ENCODE assay signal across 8 cellular contexts in genomic region chr15:76932090-76932966, GRCh38. TPM values are rescaled to one million over a fixed set of nuclear protein-coding genes. Genes with fewer than 3 reads are reported as not detected.
DNase-seq lines count a peak whose midpoint lies in the region; ATAC-seq, FAIRE-seq and TF ChIP-seq lines count a peak whose summit lies in the region.

No MANE protein-coding gene starts in this region.

- H2BK20ac ChIP-seq in H1 (ENCODE audit: low read length) = no peak overlapping the region

- H3K4me3 ChIP-seq in left ventricle myocardium inferior (peak overlapping the region; percentile 82), H1 (ENCODE audit: extremely low read depth in 1 of 4, insufficient read depth in 2 of 4, low read depth in 3 of 4, low read length in 4 of 4) (peak overlapping the region; percentile 79 to 92 (median 86)), neuron (ENCODE audit: low read length) (peak overlapping the region; percentile 90)

- no peak for DNase-seq in left ventricle myocardium inferior
- no peak for DNase-seq in Right ventricle myocardium inferior (ENCODE audit: missing footprints)
- DNase-seq in RWPE1 (ENCODE audit: low spot score) = no peak
- DNase-seq in H1 (ENCODE audit: low read depth in 1 of 2, low spot score in 2 of 2) = no peak
- no peak for DNase-seq in NCI-H2029 (lab: John Stamatoyannopoulos, UW)
- no peak for DNase-seq in COR-L47 (lab: John Stamatoyannopoulos, UW)

- H3K36me3 ChIP-seq in left ventricle myocardium inferior (peaks cover 41% of the 10 kb centered on the region), H1 (ENCODE audit: control insufficient read depth in 2 of 4, insufficient read depth in 4 of 4, low read length in 3 of 4) (peaks cover 7 to 46% (median 28%) of the 10 kb centered on the region in 4 experiments; a peak in 7 of 8 replicates), neuron (ENCODE audit: insufficient read depth, low read length) (peaks cover 38% of the 10 kb centered on the region)

- H3K79me1 ChIP-seq in H1 (ENCODE audit: low read depth, low read length) = no peaks in the 10 kb centered on the region

- H2BK5ac ChIP-seq in H1 (ENCODE audit: low read depth, low read length) = peak overlapping the region; percentile 61; the same call in 1 of the 2 replicates

- peak overlapping the region; percentile 88 to 96 (median 92) for H3K9ac ChIP-seq in H1 (replicated peaks in 1 of 4; ENCODE audit: extremely low read depth in 1 of 4, low read depth in 3 of 4, low read length in 3 of 4)

- TF ChIP-seq POLR2A in H1 (IDR thresholded peaks at IDR 0.05; ENCODE audit: control extremely low read depth in 1 of 2, low read depth in 2 of 2, low read length in 2 of 2) = no peak

- peak overlapping the region; percentile 54 for H4K5ac ChIP-seq in H1 (ENCODE audit: insufficient read length, low read depth, low read length)

- intact Hi-C loops in left ventricle myocardium inferior (cut with micrococcal nuclease) (no loop called here), Right ventricle myocardium inferior (cut with DNase I) (loop anchor here (10.0 kb wide), 1 partner anchor 612 kb away; no protein-coding TSS in a partner anchor)

- peaks cover 20% of the 10 kb centered on the region for H3K4me1 ChIP-seq in left ventricle myocardium inferior
- peaks cover 0 to 3% (median 0%) of the 10 kb centered on the region in 4 experiments; a peak in 2 of 7 replicates for H3K4me1 ChIP-seq in H1 (replicated peaks in 1 of 4; ENCODE audit: control insufficient read depth in 3 of 4, insufficient read depth in 4 of 4, low read length in 3 of 4)
- H3K4me1 ChIP-seq in neuron (ENCODE audit: insufficient read depth, low read length) = peaks cover 22% of the 10 kb centered on the region

- no peaks in the 10 kb centered on the region for H3K27me3 ChIP-seq in left ventricle myocardium inferior (ENCODE audit: low read depth)
- H3K27me3 ChIP-seq in H1 (replicated peaks in 1 of 4; ENCODE audit: control insufficient read depth in 3 of 4, extremely low read depth in 1 of 4, insufficient read depth in 3 of 4, low read length in 3 of 4) = peaks cover 0 to 1% (median 0%) of the 10 kb centered on the region in 4 experiments; a peak in 1 of 7 replicates
- H3K27me3 ChIP-seq in neuron (ENCODE audit: insufficient read depth, low read length) = no peaks in the 10 kb centered on the region

- H2BK120ac ChIP-seq in H1 (replicated peaks; ENCODE audit: low read depth, low read length) = no peak overlapping the region

- peak overlapping the region; percentile 78 to 82 for H3K4me2 ChIP-seq in H1 (ENCODE audit: insufficient read depth in 1 of 2, low read depth in 2 of 2, low read length in 2 of 2)

- FAIRE-seq in H1 (lab: Jason Lieb, UNC) = peak; percentile 19

- no peak overlapping the region for H2AK5ac ChIP-seq in H1 (ENCODE audit: low read depth, low read length)

- ATAC-seq in Right ventricle myocardium inferior (no peak), HG02642 (IDR thresholded peaks at IDR 0.05; ENCODE audit: poor library complexity, unreplicated experiment) (no peak)

- H2BK15ac ChIP-seq in H1 (ENCODE audit: low read length) = no peak overlapping the region

- H2AFZ ChIP-seq in H1 (ENCODE audit: low read length) (no peak overlapping the region), neuron (ENCODE audit: low read depth, low read length) (peak overlapping the region; percentile 62)

- no peak overlapping the region for H3K23ac ChIP-seq in H1 (ENCODE audit: insufficient read length)

- no peak for TF ChIP-seq EP300 in H1 (IDR thresholded peaks at IDR 0.05; ENCODE audit: borderline replicate concordance in 1 of 2, low read depth in 2 of 2, low read length in 2 of 2)

- TF ChIP-seq RAD21 in H1 (IDR thresholded peaks at IDR 0.05 in 1 of 2, conservative IDR thresholded peaks at IDR 0.05 in 1 of 2; ENCODE audit: low read depth in 2 of 2, low read length in 2 of 2) = no peak

- peak overlapping the region; percentile 0; the same call in 1 of the 2 replicates for H3K18ac ChIP-seq in H1 (ENCODE audit: extremely low read depth, low read length)

- H3K56ac ChIP-seq in H1 (replicated peaks; ENCODE audit: insufficient read length, low read depth, low read length) = peak overlapping the region; percentile 27

- 0 out of 2 replicates have a peak overlapping the region, but pooled peaks have one; percentile 20 for H2BK12ac ChIP-seq in H1 (ENCODE audit: low read depth, low read length)

- H3K4ac ChIP-seq in H1 (replicated peaks; ENCODE audit: insufficient read length, low read depth, low read length) = no peak overlapping the region

- POLR2A ChIA-PET in RWPE1 (lab: Yijun Ruan, JAX; ENCODE audit: low non-redundant PET) = no interaction called here
- POLR2A ChIA-PET in H1 (lab: Charles Lee; ENCODE audit: partially characterized antibody) = interaction anchor here (0.7 to 2.8 kb wide), 16 partner anchors 10 to 1091 kb away, joined by 3 to 26 read pairs (median 4); partner anchors contain the start of gene SCAPER

- CTCF ChIA-PET in RWPE1 (lab: Yijun Ruan, JAX) = interaction anchor here (0.6 kb wide), 1 partner anchor 91 kb away, joined by 4 read pairs; no protein-coding TSS in a partner anchor
- CTCF ChIA-PET in H1 (lab: Charles Lee; ENCODE audit: partially characterized antibody) = no interaction called here

- no peaks in the 10 kb centered on the region for H3K9me3 ChIP-seq in left ventricle myocardium inferior (replicated peaks)
- H3K9me3 ChIP-seq in H1 (ENCODE audit: insufficient read depth in 2 of 2, low read depth in 1 of 2, low read length in 1 of 2) = no peaks in the 10 kb centered on the region
- no peaks in the 10 kb centered on the region for H3K9me3 ChIP-seq in neuron (ENCODE audit: low read length)

- H4K20me1 ChIP-seq in H1 (replicated peaks in 1 of 2; ENCODE audit: control insufficient read depth in 1 of 2, insufficient read depth in 2 of 2, low read length in 2 of 2) = no peaks in the 10 kb centered on the region

- peaks cover 0 to 28% of the 10 kb centered on the region in 2 experiments; a peak in 2 of 4 replicates for H3K79me2 ChIP-seq in H1 (ENCODE audit: control insufficient read depth in 1 of 2, insufficient read depth in 2 of 2, low read length in 2 of 2)

- no peak overlapping the region for H3K14ac ChIP-seq in H1 (ENCODE audit: insufficient read length)

- TF ChIP-seq CTCF in left ventricle myocardium inferior (IDR thresholded peaks at IDR 0.05; ENCODE audit: borderline replicate concordance) (no peak), RWPE1 (conservative IDR thresholded peaks at IDR 0.05; ENCODE audit: low read depth) (no peak), H1 (IDR thresholded peaks at IDR 0.05; ENCODE audit: control extremely low read depth in 1 of 3, insufficient read depth in 1 of 3, low read depth in 1 of 3, low read length in 3 of 3) (no peak)

- 17% methylated on average over 15 of the region's 20 CpGs; no CpG with 5 or more reads in 1 of the 2 experiments for WGBS in H1 (ENCODE audit: extremely low coverage in 1 of 2, insufficient coverage in 1 of 2, insufficient read length in 1 of 2, insufficient replicate concordance in 2 of 2, low coverage in 1 of 2, low lambda C conversion rate in 2 of 2, missing lambda C conversion rate in 1 of 2), 2 experiments

- H3K27ac ChIP-seq in left ventricle myocardium inferior (replicated peaks) (peak overlapping the region; percentile 87), RWPE1 (peak overlapping the region; percentile 71), H1 (ENCODE audit: low read depth, low read length) (peak overlapping the region; percentile 86)

- H4K91ac ChIP-seq in H1 (replicated peaks; ENCODE audit: insufficient read length, low read length) = no peak overlapping the region

- no peaks in the 10 kb centered on the region for H3K23me2 ChIP-seq in H1 (ENCODE audit: low read depth, low read length)

- H4K8ac ChIP-seq in H1 (ENCODE audit: extremely low read depth, insufficient read depth, low read length) = peak overlapping the region; percentile 98; the same call in 1 of the 2 replicates

TF ChIP-seq in H1, 55 proteins besides CTCF, POLR2A, EP300 and RAD21 (continues in another document):
- TF ChIP-seq SP1 (IDR thresholded peaks at IDR 0.05; ENCODE audit: low read depth, low read length) (no peak), JUND (IDR thresholded peaks at IDR 0.05; ENCODE audit: low read length) (no peak), ATF2 (IDR thresholded peaks at IDR 0.05; ENCODE audit: low read length) (no peak), SAP30 (IDR thresholded peaks at IDR 0.05; ENCODE audit: insufficient read depth, insufficient replicate concordance, low read length) (no peak), BCL11A (IDR thresholded peaks at IDR 0.05; ENCODE audit: low read depth in 2 of 2, low read length in 2 of 2) (no peak)

RNA-seq across cellular contexts. Expression of gene RCN2, which starts 0.8 kb away (rescaled TPM):
- total RNA-seq in left ventricle myocardium inferior = 29.8 TPM
- 22.2 TPM for total RNA-seq in Right ventricle myocardium inferior
- total RNA-seq in H1 (2021; fragmentation: NEBNext Ultra II Directional; extraction: Animal tissue kit (Norgen Biotek cat#: 25700)) = 125 and 137 TPM in 2 replicates
- 33.3 and 65.6 TPM in 2 replicates for polyA plus RNA-seq in H1 (2011; rRNA removed)
- polyA plus RNA-seq in H1 (2011; cell fraction: cytosol; rRNA removed) = 110 TPM
- 51.3 TPM for polyA plus RNA-seq in H1 (2011; cell fraction: nucleus; rRNA removed)
- polyA plus RNA-seq in H1 (2012, experiment 1 of 2) = 66.7 to 117 TPM (median 84.6 TPM) in 4 replicates
- polyA plus RNA-seq in H1 (2012, experiment 2 of 2) = 38.3 TPM
- 154 TPM for polyA plus RNA-seq in H1 (2013, experiment 1 of 2)
- 174 TPM for polyA plus RNA-seq in H1 (2013, experiment 2 of 2)
- polyA minus RNA-seq in H1 (2011; rRNA and poly(A)+ RNA removed) = 19.2 and 31.9 TPM in 2 replicates
- 39.9 TPM for polyA minus RNA-seq in H1 (2011; cell fraction: cytosol; rRNA and poly(A)+ RNA removed)
- 29.9 TPM for polyA minus RNA-seq in H1 (2011; cell fraction: nucleus; rRNA and poly(A)+ RNA removed)

RNA-seq across cellular contexts. Expression of gene SCAPER, which starts 27.2 kb away (rescaled TPM):
- total RNA-seq in left ventricle myocardium inferior (42.6 TPM), Right ventricle myocardium inferior (47.6 TPM)
- 6.8 and 6.9 TPM in 2 replicates for total RNA-seq in H1 (2021; fragmentation: NEBNext Ultra II Directional; extraction: Animal tissue kit (Norgen Biotek cat#: 25700))
- 1.4 and 1.6 TPM in 2 replicates for polyA plus RNA-seq in H1 (2011; rRNA removed)
- 1.9 TPM for polyA plus RNA-seq in H1 (2011; cell fraction: cytosol; rRNA removed)
- 2.8 TPM for polyA plus RNA-seq in H1 (2011; cell fraction: nucleus; rRNA removed)
- 2.9 to 3.5 TPM (median 3.4 TPM) in 4 replicates for polyA plus RNA-seq in H1 (2012, experiment 1 of 2)
- 0.29 TPM for polyA plus RNA-seq in H1 (2012, experiment 2 of 2)
- polyA plus RNA-seq in H1 (2013, experiment 1 of 2) = 3.9 TPM
- polyA plus RNA-seq in H1 (2013, experiment 2 of 2) = 4.4 TPM
- 2.3 and 4.5 TPM in 2 replicates for polyA minus RNA-seq in H1 (2011; rRNA and poly(A)+ RNA removed)
- polyA minus RNA-seq in H1 (2011; cell fraction: cytosol; rRNA and poly(A)+ RNA removed) = 3.1 TPM
- polyA minus RNA-seq in H1 (2011; cell fraction: nucleus; rRNA and poly(A)+ RNA removed) = 18.2 TPM
